ENCODE assay signal across 1 cellular context in genomic region chr2:67970542-67970941, GRCh38.
TF ChIP-seq lines count a peak whose summit lies in the region.

No MANE protein-coding gene starts in this region.

TF ChIP-seq in HEK293, 187 proteins besides CTCF, POLR2A, EP300 and RAD21 (continued from another document):
- TF ChIP-seq ZNF394 (tag by site-specific recombination; IDR thresholded peaks at IDR 0.05; ENCODE audit: borderline replicate concordance) (peak; percentile 53; the same call in 1 of the 2 replicates), ZIC2 (tag by site-specific recombination; IDR thresholded peaks at IDR 0.05) (no peak), KLF10 (tag by site-specific recombination; IDR thresholded peaks at IDR 0.05) (no peak), ZNF677 (tag by site-specific recombination; IDR thresholded peaks at IDR 0.05) (no peak), ZNF148 (tag by site-specific recombination; IDR thresholded peaks at IDR 0.05; ENCODE audit: borderline replicate concordance) (no peak), ZNF140 (tag by site-specific recombination; IDR thresholded peaks at IDR 0.05) (peak; percentile 48; the same call in 1 of the 2 replicates), ZNF157 (tag by site-specific recombination; IDR thresholded peaks at IDR 0.05) (no peak), ZNF530 (tag by site-specific recombination; IDR thresholded peaks at IDR 0.05; ENCODE audit: low read depth) (no peak), ZNF426 (tag by site-specific recombination; IDR thresholded peaks at IDR 0.05) (peak; percentile 42)
